In the genomic region with DNA sequence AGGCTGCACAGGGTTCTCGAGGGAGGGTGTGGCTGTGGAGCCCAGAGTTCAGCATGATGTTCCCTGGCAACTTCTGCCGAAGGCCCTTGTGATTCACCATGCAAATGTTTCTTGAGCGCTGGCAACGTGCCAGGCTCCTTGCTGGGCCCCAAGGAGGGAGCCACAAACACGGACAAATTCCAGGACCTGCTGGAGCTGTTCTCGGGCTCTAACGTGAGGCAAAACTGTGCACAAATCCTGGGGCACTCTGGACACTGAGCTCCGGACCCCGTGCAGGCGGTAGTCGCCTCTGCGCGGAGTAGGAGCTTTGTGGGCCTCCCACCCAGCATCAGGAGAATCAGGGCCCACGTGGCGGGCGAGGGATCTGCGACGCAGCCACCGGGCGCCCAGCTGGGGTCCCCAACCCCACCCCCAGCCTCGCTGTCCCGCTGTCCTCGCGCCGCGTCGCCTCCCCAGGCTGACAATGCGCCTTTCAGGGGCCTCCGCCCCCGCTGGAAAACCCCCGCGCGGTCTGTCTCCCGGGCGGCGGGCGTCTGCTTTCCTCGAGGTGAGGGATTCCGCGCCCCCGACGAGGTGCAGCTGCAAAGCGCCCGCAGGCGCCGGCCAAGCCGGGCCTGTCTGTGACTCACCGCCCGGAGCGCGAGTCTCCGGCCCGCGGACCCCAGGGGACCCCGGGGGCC, we compare ENCODE assay signal across 10 cellular contexts. TPM values are rescaled to one million over a fixed set of nuclear protein-coding genes. Genes with fewer than 3 reads are reported as not detected.
DNase-seq lines count a peak whose midpoint lies in the region; ATAC-seq and TF ChIP-seq lines count a peak whose summit lies in the region.
"Had no signal": no experiment of that assay in that cellular context is flagged by ENCODE, and none has a peak within 500 bp of the region (broad histone marks: within the 10 kb centered on the region; RNA-seq: fewer than 3 reads in every experiment).

No MANE protein-coding gene starts in this region.

- peaks cover 47% of the 10 kb centered on the region for H3K4me1 Mint-ChIP-seq in MCF 10A (ENCODE audit: insufficient read depth, unreplicated experiment)

- H3K4me3 Mint-ChIP-seq in MCF 10A (ENCODE audit: unreplicated experiment): peak overlapping the region; percentile 59
- H3K4me3 Mint-ChIP-seq: activated T-helper 1 cell treated with anti-CD3 and anti-CD28 coated beads, Interleukin-12 subunit alpha, Interleukin-12 subunit beta, Interleukin-2, Interleukin-4 antibody, amounts not matched to agents 30 ng/mL and 10 ng/mL and 1 ng/mL, durations not matched to agents 14 hours and 24 hours and 36 hours; CD4-positive, CD25-positive, alpha-beta regulatory T cell had no signal

- POLR2A ChIA-PET in MCF 10A (lab: Yijun Ruan, JAX): interaction anchor here (0.9 to 1.6 kb wide), 7 partner anchors 9 to 294 kb away, joined by 3 to 6 read pairs (median 4); a partner anchor contains a TSS

- intact Hi-C loops in Right ventricle myocardium inferior (cut with DNase I): no loop called here
- intact Hi-C loops in cardiac septum (cut with DNase I): no loop called here
- intact Hi-C loops in MCF 10A (cut with micrococcal nuclease): no loop called here

- ATAC-seq in Right ventricle myocardium inferior (peak; percentile 43), GM21737 (IDR thresholded peaks at IDR 0.05; ENCODE audit: unreplicated experiment) (no peak), GM21529 (IDR thresholded peaks at IDR 0.05; ENCODE audit: unreplicated experiment) (no peak)

- peak; percentile 86 for DNase-seq in Right ventricle myocardium inferior (ENCODE audit: missing footprints)
- no peak for DNase-seq in cardiac septum (ENCODE audit: low spot score)
- peak; percentile 93 for DNase-seq in MCF 10A (ENCODE audit: unreplicated experiment)
- peak; percentile 90 for DNase-seq in kidney tubule cell (ENCODE audit: low spot score)
- DNase-seq in SHP77 (lab: John Stamatoyannopoulos, UW): no peak
- DNase-seq in superior temporal gyrus (ENCODE audit: extremely low spot score): no peak
- DNase-seq: CD4-positive, CD25-positive, alpha-beta regulatory T cell had no signal

- no TSS peak for BruUV-seq in MCF 10A (replicated peaks; lab: Mats Ljungman, UMichigan)

- H3K27ac Mint-ChIP-seq in MCF 10A (ENCODE audit: low read depth, unreplicated experiment): peak overlapping the region; percentile 82
- H3K27ac Mint-ChIP-seq: activated T-helper 1 cell treated with anti-CD3 and anti-CD28 coated beads, Interleukin-12 subunit alpha, Interleukin-12 subunit beta, Interleukin-2, Interleukin-4 antibody, amounts not matched to agents 30 ng/mL and 10 ng/mL and 1 ng/mL, durations not matched to agents 14 hours and 24 hours and 36 hours; CD4-positive, CD25-positive, alpha-beta regulatory T cell had no signal

- no peaks in the 10 kb centered on the region for H3K36me3 Mint-ChIP-seq in MCF 10A (ENCODE audit: insufficient read depth, unreplicated experiment)
- H3K36me3 Mint-ChIP-seq: CD4-positive, CD25-positive, alpha-beta regulatory T cell had no signal

- CTCF ChIA-PET in MCF 10A (lab: Yijun Ruan, JAX): interaction anchor here (1.0 kb wide), 1 partner anchor 36 kb away, joined by 3 read pairs; no protein-coding TSS in a partner anchor

- H3K9me3 Mint-ChIP-seq in MCF 10A (ENCODE audit: unreplicated experiment): no peaks in the 10 kb centered on the region
- H3K9me3 Mint-ChIP-seq: activated T-helper 1 cell treated with anti-CD3 and anti-CD28 coated beads, Interleukin-12 subunit alpha, Interleukin-12 subunit beta, Interleukin-2, Interleukin-4 antibody, amounts not matched to agents 30 ng/mL and 10 ng/mL and 1 ng/mL, durations not matched to agents 14 hours and 24 hours and 36 hours had no signal

- TF ChIP-seq CTCF in MCF 10A (IDR thresholded peaks at IDR 0.05; ENCODE audit: unreplicated experiment): no peak

- H3K27me3 Mint-ChIP-seq in MCF 10A (ENCODE audit: insufficient read depth, unreplicated experiment): no peaks in the 10 kb centered on the region

RNA-seq across cellular contexts. Expression of a gene that starts 31.7 kb away (rescaled TPM):
- 10.3 TPM for total RNA-seq in Right ventricle myocardium inferior
- 5.2 TPM for total RNA-seq in cardiac septum
- not detected in 2 replicates for total RNA-seq in MCF 10A (2022)
- total RNA-seq: activated T-helper 1 cell treated with anti-CD3 and anti-CD28 coated beads, Interleukin-12 subunit alpha, Interleukin-12 subunit beta, Interleukin-2, Interleukin-4 antibody, amounts not matched to agents 30 ng/mL and 10 ng/mL and 1 ng/mL, durations not matched to agents 14 hours and 24 hours and 36 hours; CD4-positive, CD25-positive, alpha-beta regulatory T cell had no signal

RNA-seq across cellular contexts. Expression of a gene that starts 40.9 kb away (rescaled TPM):
- not detected for total RNA-seq in Right ventricle myocardium inferior
- total RNA-seq in cardiac septum: not detected
- total RNA-seq in MCF 10A (2022): not detected in 2 replicates
- total RNA-seq: activated T-helper 1 cell treated with anti-CD3 and anti-CD28 coated beads, Interleukin-12 subunit alpha, Interleukin-12 subunit beta, Interleukin-2, Interleukin-4 antibody, amounts not matched to agents 30 ng/mL and 10 ng/mL and 1 ng/mL, durations not matched to agents 14 hours and 24 hours and 36 hours; CD4-positive, CD25-positive, alpha-beta regulatory T cell had no signal

Comparison
In these comparisons a context has a peak if more than half of its experiments do, and no peak if none do; other contexts are left out.
1. DNase-seq: peak in Right ventricle myocardium inferior (single experiment), MCF 10A (single experiment) and kidney tubule cell (single experiment); none in cardiac septum (single experiment), SHP77 (0 of 2) and superior temporal gyrus (single experiment).